In the genomic region with DNA sequence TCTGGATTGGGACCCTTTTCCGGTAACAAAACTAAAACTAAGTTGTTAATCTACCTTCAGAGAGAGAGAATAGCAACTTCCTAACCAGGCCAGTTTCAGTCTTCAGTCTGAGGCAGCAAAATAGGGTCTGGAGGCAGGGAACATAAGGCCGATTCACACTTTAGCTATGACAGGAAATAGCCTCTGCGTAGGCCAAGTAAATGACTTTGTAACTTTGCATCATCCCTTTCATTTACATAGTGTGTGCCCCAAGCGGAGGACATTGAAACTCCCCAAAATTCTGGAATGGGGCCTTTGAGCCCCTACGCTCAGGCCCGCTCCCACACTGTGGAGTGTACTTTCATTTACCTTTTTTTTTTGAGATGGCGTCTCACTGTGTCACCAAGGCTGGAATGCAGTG, we compare ENCODE assay signal across 9 cellular contexts. TPM values are rescaled to one million over a fixed set of nuclear protein-coding genes. Genes with fewer than 3 reads are reported as not detected.
DNase-seq lines count a peak whose midpoint lies in the region; ATAC-seq and TF ChIP-seq lines count a peak whose summit lies in the region.
"Had no signal": no experiment of that assay in that cellular context is flagged by ENCODE, and none has a peak within 500 bp of the region (broad histone marks: within the 10 kb centered on the region; RNA-seq: fewer than 3 reads in every experiment).

No MANE protein-coding gene starts in this region.

- 81 to 94% methylated on average over 6 to 7 of the region's 7 CpGs for WGBS in endodermal cell (ENCODE audit: insufficient coverage in 1 of 2, insufficient read length in 1 of 2), 2 experiments

- no peaks in the 10 kb centered on the region for H3K9me2 ChIP-seq in OCI-LY1 (ENCODE audit: low read depth, low read length)

- H3K27me3 Mint-ChIP-seq in endodermal cell (ENCODE audit: insufficient read depth) = no peaks in the 10 kb centered on the region

- H3K4me1 ChIP-seq in OCI-LY1 (ENCODE audit: insufficient read depth, low read length, severe bottlenecking) = peaks cover 47% of the 10 kb centered on the region
- peaks cover 8% of the 10 kb centered on the region for H3K4me1 ChIP-seq in endodermal cell (ENCODE audit: control insufficient read depth, insufficient read depth, low read length)
- H3K4me1 ChIP-seq in thoracic aorta (ENCODE audit: control insufficient read depth in 1 of 2, low read depth in 2 of 2) = peaks cover 27 to 50% of the 10 kb centered on the region in 2 donors

- ATAC-seq in GM21447 (IDR thresholded peaks at IDR 0.05; ENCODE audit: unreplicated experiment) (peak; percentile 22), thoracic aorta (ENCODE audit: insufficient number of reproducible peaks, low FRiP score, low read depth) (no peak)

- DNase-seq in EH (ENCODE audit: low read depth) = peak; percentile 89
- peak; percentile 45 for DNase-seq in endodermal cell
- DNase-seq in thoracic aorta (ENCODE audit: low spot score) = no peak
- DNase-seq in 8988T = no peak
- no peak for DNase-seq in C1 segment of cervical spinal cord (lab: John Stamatoyannopoulos, UW)
- no peak for DNase-seq in DMS114 treated with DMSO at 0.1 percent for 48 hours (lab: John Stamatoyannopoulos, UW; ENCODE audit: unreplicated experiment)

- no peak for TF ChIP-seq CTCF in OCI-LY1 (IDR thresholded peaks at IDR 0.05; ENCODE audit: low read length)
- no peak for TF ChIP-seq CTCF in endodermal cell (conservative IDR thresholded peaks at IDR 0.05)
- TF ChIP-seq CTCF in thoracic aorta (IDR thresholded peaks at IDR 0.05) = no peak

- no peaks in the 10 kb centered on the region for H3F3A ChIP-seq in OCI-LY1 (ENCODE audit: insufficient read depth, low read length)

- no peaks in the 10 kb centered on the region for H3K79me2 ChIP-seq in OCI-LY1 (ENCODE audit: insufficient read depth, low read length)

- H3K9ac ChIP-seq in OCI-LY1 (ENCODE audit: low read length) = peak overlapping the region; percentile 2; the same call in 1 of the 2 replicates
- H3K9ac ChIP-seq in endodermal cell (ENCODE audit: extremely low read depth, low read length, poor library complexity, severe bottlenecking) = no peak overlapping the region

- H3K27ac ChIP-seq in OCI-LY1 (ENCODE audit: low read depth, low read length, poor library complexity, severe bottlenecking) (peak overlapping the region; percentile 90), endodermal cell (ENCODE audit: low read depth, low read length) (no peak overlapping the region), thoracic aorta (peak overlapping the region; percentile 57 to 97)

- H4K20me1 ChIP-seq in OCI-LY1 (ENCODE audit: insufficient read depth, low read length) = no peaks in the 10 kb centered on the region

- peaks cover 13% of the 10 kb centered on the region for H3K36me3 Mint-ChIP-seq in endodermal cell (ENCODE audit: low read depth)

- H3K27ac Mint-ChIP-seq in endodermal cell = peak overlapping the region; percentile 86

- H3K9me3 ChIP-seq in OCI-LY1 (ENCODE audit: low read length) (no peaks in the 10 kb centered on the region), endodermal cell (ENCODE audit: control insufficient read depth, low read length) (no peaks in the 10 kb centered on the region), thoracic aorta (no peaks in the 10 kb centered on the region)
- H3K9me3 ChIP-seq: neutrophil had no signal

- H3K36me3 ChIP-seq in OCI-LY1 (ENCODE audit: insufficient read depth, low read length) (no peaks in the 10 kb centered on the region), endodermal cell (ENCODE audit: control insufficient read depth, insufficient read depth, low read length) (peaks cover 11% of the 10 kb centered on the region), thoracic aorta (no peaks in the 10 kb centered on the region)

- peak overlapping the region; percentile 74 for H3K4me3 Mint-ChIP-seq in endodermal cell

- H3K4me1 Mint-ChIP-seq in endodermal cell = peaks cover 55% of the 10 kb centered on the region

- peak overlapping the region; percentile 93; the same call in 1 of the 2 replicates for H3K4me2 ChIP-seq in OCI-LY1 (ENCODE audit: low read length)

- no peak overlapping the region for H2AFZ ChIP-seq in OCI-LY1 (ENCODE audit: low read length)

- no peaks in the 10 kb centered on the region for H3K27me3 ChIP-seq in OCI-LY1 (ENCODE audit: insufficient read depth, low read length)
- no peaks in the 10 kb centered on the region for H3K27me3 ChIP-seq in endodermal cell (ENCODE audit: control insufficient read depth, insufficient read depth, low read length, poor library complexity, severe bottlenecking)
- no peaks in the 10 kb centered on the region for H3K27me3 ChIP-seq in thoracic aorta (replicated peaks; ENCODE audit: insufficient read depth)
- H3K27me3 ChIP-seq: neutrophil had no signal

- H3K9me3 Mint-ChIP-seq in endodermal cell = peaks cover 2% of the 10 kb centered on the region

- H3K4me3 ChIP-seq in OCI-LY1 (ENCODE audit: low read depth, low read length, poor library complexity, severe bottlenecking) (peak overlapping the region; percentile 66), endodermal cell (ENCODE audit: low read length) (no peak overlapping the region), thoracic aorta (no peak overlapping the region)

RNA-seq across cellular contexts. Expression of a gene that starts 1.7 kb away (rescaled TPM):
- total RNA-seq in endodermal cell = 10 to 100 TPM; 40.5 to 46.3 TPM
- 22.0 TPM for polyA plus RNA-seq in endodermal cell (2013, experiment 1 of 2)
- polyA plus RNA-seq in endodermal cell (2013, experiment 2 of 2) = 18.6 TPM
- total RNA-seq in thoracic aorta = 10 to 100 TPM; 18.0 to 66.1 TPM

RNA-seq across cellular contexts. Expression of a gene that starts 52.0 kb away (rescaled TPM):
- total RNA-seq in endodermal cell = under 1 TPM in 1 of 2 donors, not detected in 1; 0.57 TPM
- polyA plus RNA-seq in endodermal cell (2013, experiment 1 of 2) = 0.28 TPM
- 0.12 TPM for polyA plus RNA-seq in endodermal cell (2013, experiment 2 of 2)
- total RNA-seq in thoracic aorta = not detected

RNA-seq across cellular contexts. Expression of a gene that starts 58.4 kb away (rescaled TPM):
- total RNA-seq in endodermal cell (not detected), thoracic aorta (not detected)
- not detected for polyA plus RNA-seq in endodermal cell (2013, experiment 1 of 2)
- not detected for polyA plus RNA-seq in endodermal cell (2013, experiment 2 of 2)

Comparison
In these comparisons a context has a peak if more than half of its experiments do, and no peak if none do; other contexts are left out.
1. DNase-seq: peak in EH (single experiment) and endodermal cell (single experiment); none in thoracic aorta (single experiment), 8988T (single experiment), C1 segment of cervical spinal cord (0 of 14) and DMS114 treated with DMSO at 0.1 percent for 48 hours (single experiment).